14 cellular contexts compared by ENCODE assay signal in genomic region chr21:41613421-41613998, GRCh38.
DNase-seq lines count a peak whose midpoint lies in the region; ATAC-seq and TF ChIP-seq lines count a peak whose summit lies in the region.
"Had no signal": no experiment of that assay in that cellular context is flagged by ENCODE, and none has a peak within 500 bp of the region (broad histone marks: within the 10 kb centered on the region; RNA-seq: fewer than 3 reads in every experiment).

No MANE protein-coding gene starts in this region.

- H2BK12ac ChIP-seq in neuronal stem cell (ENCODE audit: low read length) = no peak overlapping the region

- no peaks in the 10 kb centered on the region for H3K79me2 ChIP-seq in SK-N-SH (ENCODE audit: insufficient read depth)

- DNase-seq in SK-N-SH (no peak), neuronal stem cell (ENCODE audit: low spot score) (no peak), upper lobe of left lung (no peak), NCI-H446 (lab: John Stamatoyannopoulos, UW) (no peak)
- no peak for DNase-seq in activated naive CD4-positive, alpha-beta T cell treated with anti-CD3 and anti-CD28 coated beads, Interleukin-2, amount 50 U/mL, for 16 hours
- DNase-seq: activated CD4-positive, alpha-beta memory T cell treated with anti-CD3 and anti-CD28 coated beads, Interleukin-2, amount 10 ng/mL, durations not matched to agents 7 days and 5 days; naive B cell; NCI-H510A; stimulated activated naive CD4-positive, alpha-beta T cell had no signal

- H4K8ac ChIP-seq in neuronal stem cell (ENCODE audit: low read depth, low read length) = no peak overlapping the region

- ATAC-seq in SK-N-SH treated with all-trans-retinoic acid at 6 μM for 48 hours = no peak
- ATAC-seq in upper lobe of left lung (ENCODE audit: low FRiP score in 2 of 2) = no peak
- no peak for ATAC-seq in HG03135 (IDR thresholded peaks at IDR 0.05; ENCODE audit: unreplicated experiment)

- H4K91ac ChIP-seq in neuronal stem cell (ENCODE audit: low read depth, low read length, poor library complexity) = no peak overlapping the region

- no peak for TF ChIP-seq EP300 in SK-N-SH (IDR thresholded peaks at IDR 0.05; ENCODE audit: borderline replicate concordance in 1 of 2, low read depth in 1 of 2, low read length in 1 of 2)
- no peak for TF ChIP-seq EP300 in upper lobe of left lung (IDR thresholded peaks at IDR 0.05)

- H3F3A ChIP-seq in SK-N-SH (replicated peaks; ENCODE audit: insufficient read depth) = peaks cover 26% of the 10 kb centered on the region

- H3K18ac ChIP-seq in neuronal stem cell (ENCODE audit: low read length) = peak overlapping the region; percentile 16

- peaks cover 10 to 23% of the 10 kb centered on the region in 2 experiments; a peak in 3 of 4 replicates for H3K4me1 ChIP-seq in SK-N-SH (ENCODE audit: control insufficient read depth in 1 of 2, insufficient read depth in 2 of 2, low read depth in 1 of 2, low read length in 1 of 2)
- H3K4me1 ChIP-seq in esophagus (ENCODE audit: control insufficient read depth in 2 of 2, insufficient read depth in 2 of 2, low read length in 1 of 2) = peaks cover 4 to 18% of the 10 kb centered on the region in 2 donors
- H3K4me1 ChIP-seq in neuronal stem cell (ENCODE audit: control insufficient read depth in 2 of 2, insufficient read depth in 1 of 2, low read depth in 1 of 2, low read length in 2 of 2) = peaks cover 7 to 10% of the 10 kb centered on the region in 2 donors
- H3K4me1 ChIP-seq in upper lobe of left lung = peaks cover 14 to 15% (median 14%) of the 10 kb centered on the region in 4 donors

- peak overlapping the region; percentile 15; the same call in 1 of the 2 replicates for H3K9ac ChIP-seq in SK-N-SH
- H3K9ac ChIP-seq in neuronal stem cell (ENCODE audit: low read depth, low read length, poor library complexity) = no peak overlapping the region

- POLR2A ChIA-PET in SK-N-SH (lab: Yijun Ruan, JAX) = no interaction called here

- no peak for TF ChIP-seq CTCF in SK-N-SH (IDR thresholded peaks at IDR 0.05)
- no peak for TF ChIP-seq CTCF in upper lobe of left lung (IDR thresholded peaks at IDR 0.05)

- H2BK120ac ChIP-seq in neuronal stem cell (ENCODE audit: low read depth, low read length) = no peak overlapping the region

- no peaks in the 10 kb centered on the region for H3K79me1 ChIP-seq in neuronal stem cell (ENCODE audit: low read depth, low read length)

- peak overlapping the region; percentile 25 for H3K23ac ChIP-seq in neuronal stem cell (ENCODE audit: low read depth, low read length, poor library complexity)

- no peak overlapping the region for H3K4ac ChIP-seq in neuronal stem cell (ENCODE audit: low read length)

- H3K4me2 ChIP-seq in SK-N-SH (peak overlapping the region; percentile 37; the same call in 1 of the 2 replicates), neuronal stem cell (ENCODE audit: insufficient read depth, low read length, poor library complexity, severe bottlenecking) (no peak overlapping the region)

- H3K9me3 ChIP-seq in SK-N-SH = no peaks in the 10 kb centered on the region
- H3K9me3 ChIP-seq in esophagus (ENCODE audit: control insufficient read depth in 2 of 2, insufficient read depth in 1 of 2, low read depth in 1 of 2, low read length in 1 of 2) = no peaks in the 10 kb centered on the region
- H3K9me3 ChIP-seq in neuronal stem cell (replicated peaks in 1 of 2; ENCODE audit: control insufficient read depth in 2 of 2, insufficient read depth in 1 of 2, low read depth in 1 of 2, low read length in 2 of 2) = no peaks in the 10 kb centered on the region
- H3K9me3 ChIP-seq in upper lobe of left lung = no peaks in the 10 kb centered on the region
- H3K9me3 ChIP-seq: gastrocnemius medialis, right lobe of liver had no signal

- TF ChIP-seq RAD21 in SK-N-SH (IDR thresholded peaks at IDR 0.05; ENCODE audit: low read length) = no peak

- no peak for TF ChIP-seq POLR2A in upper lobe of left lung (IDR thresholded peaks at IDR 0.05)

- no peak overlapping the region for H2BK15ac ChIP-seq in neuronal stem cell (ENCODE audit: low read length)

- no peak overlapping the region for H3K4me3 ChIP-seq in SK-N-SH (ENCODE audit: low read depth in 2 of 2, low read length in 1 of 2)
- peak overlapping the region in 1 of 2 donors; percentile 8 for H3K4me3 ChIP-seq in esophagus (ENCODE audit: low read depth in 1 of 2, low read length in 2 of 2)
- H3K4me3 ChIP-seq in neuronal stem cell (ENCODE audit: low read length in 2 of 2) = no peak overlapping the region
- H3K4me3 ChIP-seq in upper lobe of left lung = no peak overlapping the region
- H3K4me3 ChIP-seq: gastrocnemius medialis, right lobe of liver had no signal

- no peaks in the 10 kb centered on the region for H3K27me3 ChIP-seq in SK-N-SH (ENCODE audit: insufficient read depth)
- no peaks in the 10 kb centered on the region for H3K27me3 ChIP-seq in esophagus (ENCODE audit: control insufficient read depth in 1 of 2, insufficient read depth in 2 of 2, low read length in 2 of 2)
- H3K27me3 ChIP-seq in neuronal stem cell (ENCODE audit: control insufficient read depth in 3 of 3, insufficient read depth in 3 of 3, low read depth in 1 of 3, low read length in 3 of 3) = peaks cover 0 to 3% (median 0%) of the 10 kb centered on the region in 3 experiments
- no peaks in the 10 kb centered on the region for H3K27me3 ChIP-seq in upper lobe of left lung
- H3K27me3 ChIP-seq: right lobe of liver had no signal

- H3K9me2 ChIP-seq in SK-N-SH = no peaks in the 10 kb centered on the region

- H3K36me3 ChIP-seq in SK-N-SH (replicated peaks in 1 of 2; ENCODE audit: control insufficient read depth in 1 of 2, insufficient read depth in 2 of 2, low read length in 1 of 2) = no peaks in the 10 kb centered on the region
- no peaks in the 10 kb centered on the region for H3K36me3 ChIP-seq in esophagus (ENCODE audit: control insufficient read depth in 2 of 2, insufficient read depth in 2 of 2, low read length in 1 of 2)
- H3K36me3 ChIP-seq in neuronal stem cell (replicated peaks in 1 of 2; ENCODE audit: control insufficient read depth in 2 of 2, insufficient read depth in 2 of 2, low read length in 2 of 2) = no peaks in the 10 kb centered on the region
- H3K36me3 ChIP-seq in upper lobe of left lung = no peaks in the 10 kb centered on the region
- H3K36me3 ChIP-seq: gastrocnemius medialis, right lobe of liver had no signal

- peak overlapping the region; percentile 5 for H3K14ac ChIP-seq in neuronal stem cell (ENCODE audit: low read length)

- no peak overlapping the region for H2AFZ ChIP-seq in SK-N-SH (ENCODE audit: low read depth)
- peak overlapping the region; percentile 75 for H2AFZ ChIP-seq in neuronal stem cell (ENCODE audit: low read length)

- no peak overlapping the region for H2BK5ac ChIP-seq in neuronal stem cell (ENCODE audit: low read length)

- CTCF ChIA-PET in SK-N-SH (lab: Yijun Ruan, JAX) = interaction anchor here (0.7 to 6.1 kb wide), 25 partner anchors 9 to 503 kb away, joined by 3 to 75 read pairs (median 5); no protein-coding TSS in a partner anchor

- H3K27ac ChIP-seq in SK-N-SH (ENCODE audit: low read depth in 2 of 2, low read length in 1 of 2) (peak overlapping the region; percentile 60 to 100; a peak in 3 of 4 replicates), esophagus (ENCODE audit: low read depth in 2 of 2, low read length in 1 of 2) (peak overlapping the region; percentile 66 to 84), neuronal stem cell (replicated peaks; ENCODE audit: low read length) (no peak overlapping the region), upper lobe of left lung (peak overlapping the region; percentile 36 to 55 (median 46))
- H3K27ac ChIP-seq: right lobe of liver had no signal

- peak overlapping the region; percentile 15 for H2AK5ac ChIP-seq in neuronal stem cell (ENCODE audit: low read depth, low read length)

- WGBS in SK-N-SH (ENCODE audit: low lambda C conversion rate) = 94% methylated on average over 24 of the region's 24 CpGs
- WGBS in esophagus, 2 donors = 69 to 79% methylated on average over 24 of the region's 24 CpGs
- WGBS in neuronal stem cell (ENCODE audit: extremely low coverage in 2 of 2, insufficient read length in 2 of 2, insufficient replicate concordance in 1 of 2), 2 donors = no CpG with 5 or more reads among the region's 24 CpGs
- 93 to 94% methylated on average over 23 to 24 of the region's 24 CpGs for WGBS in upper lobe of left lung, 2 donors

- H4K20me1 ChIP-seq in SK-N-SH (ENCODE audit: insufficient read depth) = no peaks in the 10 kb centered on the region

TF ChIP-seq in SK-N-SH, 30 proteins besides CTCF, POLR2A, EP300 and RAD21 (continues in another document):
- TF ChIP-seq RCOR1 (IDR thresholded peaks at IDR 0.05; ENCODE audit: low read length) (no peak), FOXM1 (IDR thresholded peaks at IDR 0.05; ENCODE audit: low read depth) (no peak), YY1 (IDR thresholded peaks at IDR 0.05; ENCODE audit: low read depth) (no peak)

TF ChIP-seq in SK-N-SH treated with all-trans-retinoic acid at 6 μM for 48 hours, 23 proteins besides CTCF, POLR2A, EP300 and RAD21 (continues in another document):
- TF ChIP-seq ZNF565 (CRISPR knock-in tag; conservative IDR thresholded peaks at IDR 0.05; ENCODE audit: low read depth) = no peak
- TF ChIP-seq ZFP3 (CRISPR knock-in tag; IDR thresholded peaks at IDR 0.05) = no peak
- TF ChIP-seq PPARA (CRISPR knock-in tag; IDR thresholded peaks at IDR 0.05; ENCODE audit: borderline replicate concordance) = no peak
- TF ChIP-seq TOX (CRISPR knock-in tag; IDR thresholded peaks at IDR 0.05; ENCODE audit: borderline replicate concordance) = no peak
- TF ChIP-seq, protein P1, sequence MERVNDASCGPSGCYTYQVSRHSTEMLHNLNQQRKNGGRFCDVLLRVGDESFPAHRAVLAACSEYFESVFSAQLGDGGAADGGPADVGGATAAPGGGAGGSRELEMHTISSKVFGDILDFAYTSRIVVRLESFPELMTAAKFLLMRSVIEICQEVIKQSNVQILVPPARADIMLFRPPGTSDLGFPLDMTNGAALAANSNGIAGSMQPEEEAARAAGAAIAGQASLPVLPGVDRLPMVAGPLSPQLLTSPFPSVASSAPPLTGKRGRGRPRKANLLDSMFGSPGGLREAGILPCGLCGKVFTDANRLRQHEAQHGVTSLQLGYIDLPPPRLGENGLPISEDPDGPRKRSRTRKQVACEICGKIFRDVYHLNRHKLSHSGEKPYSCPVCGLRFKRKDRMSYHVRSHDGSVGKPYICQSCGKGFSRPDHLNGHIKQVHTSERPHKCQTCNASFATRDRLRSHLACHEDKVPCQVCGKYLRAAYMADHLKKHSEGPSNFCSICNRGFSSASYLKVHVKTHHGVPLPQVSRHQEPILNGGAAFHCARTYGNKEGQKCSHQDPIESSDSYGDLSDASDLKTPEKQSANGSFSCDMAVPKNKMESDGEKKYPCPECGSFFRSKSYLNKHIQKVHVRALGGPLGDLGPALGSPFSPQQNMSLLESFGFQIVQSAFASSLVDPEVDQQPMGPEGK (CRISPR knock-in tag; IDR thresholded peaks at IDR 0.05; ENCODE audit: borderline replicate concordance) = no peak
- no peak for TF ChIP-seq ESRRG (CRISPR knock-in tag; IDR thresholded peaks at IDR 0.05)
- no peak for TF ChIP-seq ZC3H10 (CRISPR knock-in tag; IDR thresholded peaks at IDR 0.05)
- no peak for TF ChIP-seq GLIS3 (CRISPR knock-in tag; IDR thresholded peaks at IDR 0.05)
